ENCODE assay signal across 1 cellular context in genomic region chr11:74175923-74176322, GRCh38.
TF ChIP-seq lines count a peak whose summit lies in the region.

No MANE protein-coding gene starts in this region.

TF ChIP-seq in K562, 482 proteins besides CTCF, POLR2A, EP300 and RAD21 (continued from another document):
- TF ChIP-seq, protein P1, sequence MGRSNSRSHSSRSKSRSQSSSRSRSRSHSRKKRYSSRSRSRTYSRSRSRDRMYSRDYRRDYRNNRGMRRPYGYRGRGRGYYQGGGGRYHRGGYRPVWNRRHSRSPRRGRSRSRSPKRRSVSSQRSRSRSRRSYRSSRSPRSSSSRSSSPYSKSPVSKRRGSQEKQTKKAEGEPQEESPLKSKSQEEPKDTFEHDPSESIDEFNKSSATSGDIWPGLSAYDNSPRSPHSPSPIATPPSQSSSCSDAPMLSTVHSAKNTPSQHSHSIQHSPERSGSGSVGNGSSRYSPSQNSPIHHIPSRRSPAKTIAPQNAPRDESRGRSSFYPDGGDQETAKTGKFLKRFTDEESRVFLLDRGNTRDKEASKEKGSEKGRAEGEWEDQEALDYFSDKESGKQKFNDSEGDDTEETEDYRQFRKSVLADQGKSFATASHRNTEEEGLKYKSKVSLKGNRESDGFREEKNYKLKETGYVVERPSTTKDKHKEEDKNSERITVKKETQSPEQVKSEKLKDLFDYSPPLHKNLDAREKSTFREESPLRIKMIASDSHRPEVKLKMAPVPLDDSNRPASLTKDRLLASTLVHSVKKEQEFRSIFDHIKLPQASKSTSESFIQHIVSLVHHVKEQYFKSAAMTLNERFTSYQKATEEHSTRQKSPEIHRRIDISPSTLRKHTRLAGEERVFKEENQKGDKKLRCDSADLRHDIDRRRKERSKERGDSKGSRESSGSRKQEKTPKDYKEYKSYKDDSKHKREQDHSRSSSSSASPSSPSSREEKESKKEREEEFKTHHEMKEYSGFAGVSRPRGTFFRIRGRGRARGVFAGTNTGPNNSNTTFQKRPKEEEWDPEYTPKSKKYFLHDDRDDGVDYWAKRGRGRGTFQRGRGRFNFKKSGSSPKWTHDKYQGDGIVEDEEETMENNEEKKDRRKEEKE (IDR thresholded peaks at IDR 0.05; ENCODE audit: borderline replicate concordance in 1 of 2, control insufficient read depth in 1 of 2, low read depth in 2 of 2, low read length in 1 of 2): no peak
- TF ChIP-seq ZBTB43 (CRISPR knock-in tag; IDR thresholded peaks at IDR 0.05): no peak
- TF ChIP-seq ZNF282 (CRISPR knock-in tag; IDR thresholded peaks at IDR 0.05): no peak
- peak; percentile 82 for TF ChIP-seq CBFA2T3 (IDR thresholded peaks at IDR 0.05)
- TF ChIP-seq SREBF2 (CRISPR knock-in tag; IDR thresholded peaks at IDR 0.05): no peak
- TF ChIP-seq TBP (optimal IDR thresholded peaks at IDR 0.05; ENCODE audit: low read depth, low read length): no peak
- no peak for TF ChIP-seq THRB (CRISPR knock-in tag; conservative IDR thresholded peaks at IDR 0.05)
- TF ChIP-seq ZNF830 (CRISPR knock-in tag; IDR thresholded peaks at IDR 0.05): no peak
- no peak for TF ChIP-seq SIX5 (IDR thresholded peaks at IDR 0.05; ENCODE audit: borderline replicate concordance in 1 of 2, insufficient read depth in 1 of 2, low read depth in 1 of 2, low read length in 2 of 2)
- no peak for TF ChIP-seq E2F6 (IDR thresholded peaks at IDR 0.05; ENCODE audit: borderline replicate concordance in 1 of 2, extremely low read depth in 1 of 2, insufficient read depth in 1 of 2, insufficient read length in 1 of 2, low read depth in 1 of 2, low read length in 1 of 2, poor library complexity in 1 of 2, severe bottlenecking in 1 of 2)
- TF ChIP-seq, protein P2, sequence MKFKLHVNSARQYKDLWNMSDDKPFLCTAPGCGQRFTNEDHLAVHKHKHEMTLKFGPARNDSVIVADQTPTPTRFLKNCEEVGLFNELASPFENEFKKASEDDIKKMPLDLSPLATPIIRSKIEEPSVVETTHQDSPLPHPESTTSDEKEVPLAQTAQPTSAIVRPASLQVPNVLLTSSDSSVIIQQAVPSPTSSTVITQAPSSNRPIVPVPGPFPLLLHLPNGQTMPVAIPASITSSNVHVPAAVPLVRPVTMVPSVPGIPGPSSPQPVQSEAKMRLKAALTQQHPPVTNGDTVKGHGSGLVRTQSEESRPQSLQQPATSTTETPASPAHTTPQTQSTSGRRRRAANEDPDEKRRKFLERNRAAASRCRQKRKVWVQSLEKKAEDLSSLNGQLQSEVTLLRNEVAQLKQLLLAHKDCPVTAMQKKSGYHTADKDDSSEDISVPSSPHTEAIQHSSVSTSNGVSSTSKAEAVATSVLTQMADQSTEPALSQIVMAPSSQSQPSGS (CRISPR knock-in tag; IDR thresholded peaks at IDR 0.05): no peak
- no peak for TF ChIP-seq ASH1L (IDR thresholded peaks at IDR 0.05; ENCODE audit: borderline replicate concordance, low read depth, partially characterized antibody)
- TF ChIP-seq PHF20 (IDR thresholded peaks at IDR 0.05; ENCODE audit: partially characterized antibody): no peak
- TF ChIP-seq CBX3 (IDR thresholded peaks at IDR 0.05; ENCODE audit: borderline replicate concordance in 1 of 2, low read length in 2 of 2): no peak
- no peak for TF ChIP-seq PRMT5 (CRISPR knock-in tag; IDR thresholded peaks at IDR 0.05)
- TF ChIP-seq CBFB (CRISPR knock-in tag; IDR thresholded peaks at IDR 0.05): no peak
- TF ChIP-seq GTF2F1 (IDR thresholded peaks at IDR 0.05; ENCODE audit: low read depth, low read length): no peak
- no peak for TF ChIP-seq IRF2 (CRISPR knock-in tag; IDR thresholded peaks at IDR 0.05)
- TF ChIP-seq HINFP (tag; conservative IDR thresholded peaks at IDR 0.05; ENCODE audit: low read depth): no peak
- no peak for TF ChIP-seq ZNF551 (CRISPR knock-in tag; IDR thresholded peaks at IDR 0.05)
- TF ChIP-seq NCOA6 (IDR thresholded peaks at IDR 0.05): no peak
- TF ChIP-seq HNRNPK (IDR thresholded peaks at IDR 0.05; ENCODE audit: low read depth, low read length, poor library complexity, severe bottlenecking): no peak
- no peak for TF ChIP-seq NFE2L1 (tag; IDR thresholded peaks at IDR 0.05; ENCODE audit: borderline replicate concordance, low read depth)
